In the genomic region with DNA sequence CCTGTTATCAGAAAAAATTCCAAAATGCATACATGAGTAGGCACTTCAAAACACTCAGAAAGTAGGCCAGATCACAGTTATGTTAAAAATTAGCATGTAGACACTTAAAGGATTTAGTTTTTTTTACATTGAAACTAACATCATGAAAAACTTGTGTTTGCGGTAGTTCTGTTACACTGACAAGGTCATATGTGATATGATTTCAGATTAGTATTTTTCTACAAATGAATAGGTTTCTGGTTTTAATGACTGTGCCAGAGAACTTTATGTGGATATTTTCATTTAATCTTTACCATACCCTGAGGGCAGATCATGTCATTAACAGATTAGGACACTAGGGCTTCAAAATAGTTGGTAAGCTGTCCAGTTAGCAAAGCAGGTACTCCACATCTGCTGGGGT, we compare ENCODE assay signal across 1 cellular context.
TF ChIP-seq lines count a peak whose summit lies in the region.

No MANE protein-coding gene starts in this region.

TF ChIP-seq in A549, 52 proteins besides CTCF, POLR2A, EP300 and RAD21:
- no peak for TF ChIP-seq MAZ (IDR thresholded peaks at IDR 0.05; ENCODE audit: borderline replicate concordance, low read depth, low read length)
- no peak for TF ChIP-seq POLR2AphosphoS2 (conservative IDR thresholded peaks at IDR 0.05; ENCODE audit: low read length)
- TF ChIP-seq, protein P1, sequence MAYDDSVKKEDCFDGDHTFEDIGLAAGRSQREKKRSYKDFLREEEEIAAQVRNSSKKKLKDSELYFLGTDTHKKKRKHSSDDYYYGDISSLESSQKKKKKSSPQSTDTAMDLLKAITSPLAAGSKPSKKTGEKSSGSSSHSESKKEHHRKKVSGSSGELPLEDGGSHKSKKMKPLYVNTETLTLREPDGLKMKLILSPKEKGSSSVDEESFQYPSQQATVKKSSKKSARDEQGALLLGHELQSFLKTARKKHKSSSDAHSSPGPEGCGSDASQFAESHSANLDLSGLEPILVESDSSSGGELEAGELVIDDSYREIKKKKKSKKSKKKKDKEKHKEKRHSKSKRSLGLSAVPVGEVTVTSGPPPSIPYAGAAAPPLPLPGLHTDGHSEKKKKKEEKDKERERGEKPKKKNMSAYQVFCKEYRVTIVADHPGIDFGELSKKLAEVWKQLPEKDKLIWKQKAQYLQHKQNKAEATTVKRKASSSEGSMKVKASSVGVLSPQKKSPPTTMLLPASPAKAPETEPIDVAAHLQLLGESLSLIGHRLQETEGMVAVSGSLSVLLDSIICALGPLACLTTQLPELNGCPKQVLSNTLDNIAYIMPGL (CRISPR knock-in tag; IDR thresholded peaks at IDR 0.05; ENCODE audit: borderline replicate concordance) = no peak
- TF ChIP-seq JUN (IDR thresholded peaks at IDR 0.05) = no peak
- TF ChIP-seq RNF2 (IDR thresholded peaks at IDR 0.05; ENCODE audit: borderline replicate concordance, low read depth) = no peak
TF ChIP-seq in A549: peak in this region for 0.
